Comparison of ENCODE assay signal across 1 cellular context in genomic region chr13:28138012-28138755, GRCh38.
A peak's percentile ranks its signal among the peaks of the same experiment; 100 is the strongest.
TF ChIP-seq lines count a peak whose summit lies in the region.

TSS of gene PAN3 (plus strand) at chr13:28138545. CDS start at chr13:28138658, 113 bp downstream.

TF ChIP-seq in HEK293, 187 proteins besides CTCF, POLR2A, EP300 and RAD21 (continued from another document):
- TF ChIP-seq ZBTB26 (tag by site-specific recombination; optimal IDR thresholded peaks at IDR 0.05) (peak; percentile 88), PATZ1 (tag by site-specific recombination; IDR thresholded peaks at IDR 0.05) (peak; percentile 92), PRDM10 (tag by site-specific recombination; IDR thresholded peaks at IDR 0.05) (peak; percentile 41; the same call in 1 of the 2 replicates), ZNF768 (tag by site-specific recombination; IDR thresholded peaks at IDR 0.05) (no peak), PRDM1 (tag by site-specific recombination; IDR thresholded peaks at IDR 0.05) (peak; percentile 56; the same call in 1 of the 2 replicates), ZNF571 (tag by site-specific recombination; IDR thresholded peaks at IDR 0.05) (no peak), KLF9 (tag by site-specific recombination; IDR thresholded peaks at IDR 0.05; ENCODE audit: low read depth) (peak; percentile 28; the same call in 1 of the 2 replicates), ZNF138 (tag by site-specific recombination; IDR thresholded peaks at IDR 0.05; ENCODE audit: borderline replicate concordance) (no peak), GLIS2 (tag by site-specific recombination; IDR thresholded peaks at IDR 0.05) (peak; percentile 54), ZNF677 (tag by site-specific recombination; IDR thresholded peaks at IDR 0.05) (no peak), EGR2 (tag by site-specific recombination; IDR thresholded peaks at IDR 0.05; ENCODE audit: low read depth) (peak; percentile 5; the same call in 1 of the 2 replicates), ZNF473 (tag by site-specific recombination; IDR thresholded peaks at IDR 0.05) (no peak), GLIS1 (tag by site-specific recombination; IDR thresholded peaks at IDR 0.05) (peak; percentile 34; the same call in 1 of the 2 replicates), ZNF202 (tag by site-specific recombination; IDR thresholded peaks at IDR 0.05; ENCODE audit: borderline replicate concordance) (no peak), ZNF501 (tag by site-specific recombination; IDR thresholded peaks at IDR 0.05) (0 out of 2 replicates have a peak, but pooled peaks have one; percentile 39), ZNF645 (tag by site-specific recombination; IDR thresholded peaks at IDR 0.05) (no peak), ZEB2 (tag by site-specific recombination; IDR thresholded peaks at IDR 0.05) (peak; percentile 71; the same call in 1 of the 2 replicates), ZNF76 (tag by site-specific recombination; IDR thresholded peaks at IDR 0.05; ENCODE audit: borderline replicate concordance, low read depth) (peak; percentile 84), ZNF223 (tag by site-specific recombination; IDR thresholded peaks at IDR 0.05) (no peak), SP7 (tag by site-specific recombination; IDR thresholded peaks at IDR 0.05) (no peak), ZNF521 (tag by site-specific recombination; IDR thresholded peaks at IDR 0.05) (no peak), SP2 (tag by site-specific recombination; IDR thresholded peaks at IDR 0.05) (peak; percentile 49), ZXDB (tag by site-specific recombination; IDR thresholded peaks at IDR 0.05) (0 out of 2 replicates have a peak, but pooled peaks have one; percentile 31), ZNF398 (tag by site-specific recombination; IDR thresholded peaks at IDR 0.05) (peak; percentile 93), ZNF596 (tag by site-specific recombination; IDR thresholded peaks at IDR 0.05) (peak; percentile 93), ZBTB11 (tag by site-specific recombination; conservative IDR thresholded peaks at IDR 0.05; ENCODE audit: low read depth) (peak; percentile 13; the same call in 1 of the 2 replicates), KLF16 (tag by site-specific recombination; IDR thresholded peaks at IDR 0.05) (0 out of 2 replicates have a peak, but pooled peaks have one; percentile 28), ZBTB17 (tag by site-specific recombination; IDR thresholded peaks at IDR 0.05) (peak; percentile 66), ZNF558 (tag by site-specific recombination; IDR thresholded peaks at IDR 0.05) (no peak)
